ENCODE assay signal across 1 cellular context in the genomic region with DNA sequence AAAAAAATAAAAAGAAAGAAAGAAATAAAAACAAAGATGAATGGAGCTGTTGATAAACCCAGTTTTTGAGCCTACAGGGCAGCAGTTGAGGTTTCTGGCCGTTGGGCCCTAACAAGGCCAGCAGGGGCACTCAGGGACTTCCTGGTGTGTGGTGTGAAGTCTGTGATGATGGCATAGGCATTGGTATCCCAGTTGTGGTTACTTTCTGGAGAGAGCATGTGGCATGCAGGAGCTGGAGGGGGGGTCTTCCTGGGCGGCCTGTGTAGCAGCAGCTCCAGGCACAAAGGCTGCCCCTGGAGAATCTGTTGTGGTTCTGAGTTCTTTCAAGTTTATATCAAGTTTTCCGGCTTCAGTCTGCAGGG.
TF ChIP-seq lines count a peak whose summit lies in the region.

No MANE protein-coding gene starts in this region.

TF ChIP-seq in A549, 52 proteins besides CTCF, POLR2A, EP300 and RAD21 (continued from another document):
- TF ChIP-seq, protein P1, sequence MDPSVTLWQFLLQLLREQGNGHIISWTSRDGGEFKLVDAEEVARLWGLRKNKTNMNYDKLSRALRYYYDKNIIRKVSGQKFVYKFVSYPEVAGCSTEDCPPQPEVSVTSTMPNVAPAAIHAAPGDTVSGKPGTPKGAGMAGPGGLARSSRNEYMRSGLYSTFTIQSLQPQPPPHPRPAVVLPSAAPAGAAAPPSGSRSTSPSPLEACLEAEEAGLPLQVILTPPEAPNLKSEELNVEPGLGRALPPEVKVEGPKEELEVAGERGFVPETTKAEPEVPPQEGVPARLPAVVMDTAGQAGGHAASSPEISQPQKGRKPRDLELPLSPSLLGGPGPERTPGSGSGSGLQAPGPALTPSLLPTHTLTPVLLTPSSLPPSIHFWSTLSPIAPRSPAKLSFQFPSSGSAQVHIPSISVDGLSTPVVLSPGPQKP (IDR thresholded peaks at IDR 0.05; ENCODE audit: low read depth, low read length) = no peak
- TF ChIP-seq RFX5 (IDR thresholded peaks at IDR 0.05) (no peak), MYC (IDR thresholded peaks at IDR 0.05; ENCODE audit: borderline replicate concordance, low read length) (no peak), ESRRA (IDR thresholded peaks at IDR 0.05; ENCODE audit: borderline replicate concordance, low read length) (no peak), CHD4 (IDR thresholded peaks at IDR 0.05; ENCODE audit: borderline replicate concordance) (no peak), CBX8 (IDR thresholded peaks at IDR 0.05) (no peak), CHD2 (IDR thresholded peaks at IDR 0.05; ENCODE audit: low read length, partially characterized antibody) (no peak), JUN (IDR thresholded peaks at IDR 0.05) (no peak)
- TF ChIP-seq, protein P2, sequence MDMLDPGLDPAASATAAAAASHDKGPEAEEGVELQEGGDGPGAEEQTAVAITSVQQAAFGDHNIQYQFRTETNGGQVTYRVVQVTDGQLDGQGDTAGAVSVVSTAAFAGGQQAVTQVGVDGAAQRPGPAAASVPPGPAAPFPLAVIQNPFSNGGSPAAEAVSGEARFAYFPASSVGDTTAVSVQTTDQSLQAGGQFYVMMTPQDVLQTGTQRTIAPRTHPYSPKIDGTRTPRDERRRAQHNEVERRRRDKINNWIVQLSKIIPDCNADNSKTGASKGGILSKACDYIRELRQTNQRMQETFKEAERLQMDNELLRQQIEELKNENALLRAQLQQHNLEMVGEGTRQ (IDR thresholded peaks at IDR 0.05) = no peak
